In the genomic region with DNA sequence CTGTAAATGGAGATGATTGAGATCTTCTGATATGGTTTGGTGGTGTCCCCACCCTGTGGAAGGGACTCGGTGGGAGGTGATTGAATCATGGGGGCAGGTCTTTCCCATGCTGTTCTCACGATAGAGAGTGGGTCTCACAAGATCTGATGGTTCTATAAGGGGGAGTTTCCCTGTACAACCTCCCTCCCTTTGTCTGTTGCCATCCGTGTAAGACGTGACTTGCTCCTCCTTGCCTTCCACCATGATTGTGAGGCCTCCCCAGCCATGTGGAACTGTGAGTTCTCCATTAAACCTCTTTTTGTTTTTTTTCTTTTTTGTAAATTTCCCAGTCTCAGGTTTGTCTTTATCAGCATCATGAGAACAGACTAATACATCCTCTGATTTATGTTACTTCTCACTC, we compare ENCODE assay signal across 4 cellular contexts. TPM values are rescaled to one million over a fixed set of nuclear protein-coding genes. Genes with fewer than 3 reads are reported as not detected.
"Had no signal": no experiment of that assay in that cellular context is flagged by ENCODE, and none has a peak within 500 bp of the region (broad histone marks: within the 10 kb centered on the region; RNA-seq: fewer than 3 reads in every experiment).

No MANE protein-coding gene starts in this region.

RNA-seq across cellular contexts. Expression of gene PAGE5, which starts 55.1 kb away (rescaled TPM):
- total RNA-seq: LHCN-M2, M059J, MCF 10A, NCI-H460 had no signal
